Comparison of ENCODE assay signal across 6 cellular contexts in genomic region chr20:58981564-58982364, GRCh38. TPM values are rescaled to one million over a fixed set of nuclear protein-coding genes. Genes with fewer than 3 reads are reported as not detected.
DNase-seq lines count a peak whose midpoint lies in the region; ATAC-seq and TF ChIP-seq lines count a peak whose summit lies in the region.

No MANE protein-coding gene starts in this region.

- H3K27ac ChIP-seq in esophagus (ENCODE audit: low read depth in 2 of 2, low read length in 1 of 2) (peak overlapping the region; percentile 69 to 88), smooth muscle cell (ENCODE audit: low read depth) (no peak overlapping the region)

- H3K4me1 ChIP-seq in esophagus (ENCODE audit: control insufficient read depth in 2 of 2, insufficient read depth in 2 of 2, low read length in 1 of 2): peaks cover 2 to 4% of the 10 kb centered on the region in 2 donors
- H3K4me1 ChIP-seq in smooth muscle cell (ENCODE audit: low read depth): no peaks in the 10 kb centered on the region

- TF ChIP-seq CTCF in smooth muscle cell (IDR thresholded peaks at IDR 0.05; ENCODE audit: borderline replicate concordance, insufficient read depth, poor library complexity, severe bottlenecking): no peak

- H3K36me3 ChIP-seq in esophagus (ENCODE audit: control insufficient read depth in 2 of 2, insufficient read depth in 2 of 2, low read length in 1 of 2) (no peaks in the 10 kb centered on the region), smooth muscle cell (ENCODE audit: low read depth) (no peaks in the 10 kb centered on the region)

- ATAC-seq in GM21786 (IDR thresholded peaks at IDR 0.05; ENCODE audit: unreplicated experiment) (peak; percentile 8), HG03280 (IDR thresholded peaks at IDR 0.05; ENCODE audit: unreplicated experiment) (no peak)

- peak overlapping the region; percentile 82 for H3K4me2 ChIP-seq in smooth muscle cell

- peaks cover 45% of the 10 kb centered on the region for H3K79me2 ChIP-seq in smooth muscle cell (ENCODE audit: low read depth)

- H3K27me3 ChIP-seq in esophagus (ENCODE audit: control insufficient read depth in 1 of 2, insufficient read depth in 2 of 2, low read length in 2 of 2) (no peaks in the 10 kb centered on the region), smooth muscle cell (ENCODE audit: low read depth) (no peaks in the 10 kb centered on the region)

- H3K9me3 ChIP-seq in esophagus (ENCODE audit: control insufficient read depth in 2 of 2, insufficient read depth in 1 of 2, low read depth in 1 of 2, low read length in 1 of 2): no peaks in the 10 kb centered on the region
- no peaks in the 10 kb centered on the region for H3K9me3 ChIP-seq in smooth muscle cell (replicated peaks; ENCODE audit: low read depth)

- peaks cover 20% of the 10 kb centered on the region for H4K20me1 ChIP-seq in smooth muscle cell (ENCODE audit: low read depth)

- WGBS in esophagus, 2 donors: 15 to 26% methylated on average over 21 to 36 of the region's 36 CpGs
- WGBS in smooth muscle cell (ENCODE audit: low lambda C conversion rate): 24% methylated on average over 24 of the region's 36 CpGs

- DNase-seq in NCI-H69 (lab: John Stamatoyannopoulos, UW) (peak; percentile 26), smooth muscle cell (lab: John Stamatoyannopoulos, UW; ENCODE audit: unreplicated experiment) (no peak), NCI-H1417 treated with DMSO at 0.1 percent for 48 hours (lab: John Stamatoyannopoulos, UW) (no peak)

- peak overlapping the region; percentile 82 for H2AFZ ChIP-seq in smooth muscle cell (ENCODE audit: low read depth)

- peak overlapping the region; percentile 70 for H3K9ac ChIP-seq in smooth muscle cell (ENCODE audit: low read depth)

- no peaks in the 10 kb centered on the region for H3F3A ChIP-seq in smooth muscle cell (ENCODE audit: low read depth)

- peak overlapping the region; percentile 88 to 99 for H3K4me3 ChIP-seq in esophagus (ENCODE audit: low read depth in 1 of 2, low read length in 2 of 2)
- H3K4me3 ChIP-seq in smooth muscle cell: peak overlapping the region; percentile 95

RNA-seq across cellular contexts. Expression of gene NELFCD, which starts 0.7 kb away (rescaled TPM):
- 10 to 100 TPM; 36.6 to 38.2 TPM for polyA plus RNA-seq in esophagus
- total RNA-seq in smooth muscle cell: 25.4 and 27.6 TPM in 2 replicates
- polyA plus RNA-seq in smooth muscle cell: 40.3 and 44.9 TPM in 2 replicates

RNA-seq across cellular contexts. Expression of gene CTSZ, which starts 25.3 kb away (rescaled TPM):
- polyA plus RNA-seq in esophagus: 10 to 100 TPM; 17.0 to 41.9 TPM
- 151 and 171 TPM in 2 replicates for total RNA-seq in smooth muscle cell
- 9.4 and 12.7 TPM in 2 replicates for polyA plus RNA-seq in smooth muscle cell

RNA-seq across cellular contexts. Expression of gene TUBB1, which starts 37.5 kb away (rescaled TPM):
- polyA plus RNA-seq in esophagus (under 1 TPM in 1 of 2 donors, not detected in 1; 0.04 TPM), smooth muscle cell (not detected in 2 replicates)
- 0.40 and 0.67 TPM in 2 replicates for total RNA-seq in smooth muscle cell

RNA-seq across cellular contexts. Expression of gene ATP5F1E, which starts 50.4 kb away (rescaled TPM):
- polyA plus RNA-seq in esophagus (10 to 100 TPM; 36.3 to 50.1 TPM), smooth muscle cell (265 and 280 TPM in 2 replicates)
- total RNA-seq in smooth muscle cell: 48.1 and 48.6 TPM in 2 replicates
